ENCODE assay signal across 7 cellular contexts in genomic region chr3:49022751-49023171, GRCh38. TPM values are rescaled to one million over a fixed set of nuclear protein-coding genes. Genes with fewer than 3 reads are reported as not detected.
DNase-seq lines count a peak whose midpoint lies in the region; ATAC-seq, FAIRE-seq and TF ChIP-seq lines count a peak whose summit lies in the region.

No MANE protein-coding gene starts in this region.

- dilution Hi-C loops in endothelial cell of umbilical vein (cut with MboI; ENCODE audit: extremely low pct_ligation_motif_present, low sequenced_read_pairs) = no loop called here

- H3K27ac ChIP-seq in Panc1 (ENCODE audit: low read length) (peak overlapping the region; percentile 86), endothelial cell of umbilical vein (ENCODE audit: insufficient read depth, low read depth, low read length) (peak overlapping the region; percentile 95), parathyroid adenoma (peak overlapping the region; percentile 97)

- intact Hi-C loops in Panc1 (cut with micrococcal nuclease; ENCODE audit: unreplicated experiment) (no loop called here), endothelial cell of umbilical vein (cut with micrococcal nuclease) (loop anchor here (1.0 kb wide), 1 partner anchor 175 kb away; the partner anchor contains the start of gene PRKAR2A)

- no peaks in the 10 kb centered on the region for H4K20me1 ChIP-seq in endothelial cell of umbilical vein (replicated peaks; ENCODE audit: control insufficient read depth, extremely low read depth, insufficient read depth, low read length)

- peak overlapping the region; percentile 96 for H3K4me3 ChIP-seq in H7 (ENCODE audit: insufficient read depth, low read depth, low read length)
- H3K4me3 ChIP-seq in Panc1 (ENCODE audit: low read depth in 2 of 2, low read length in 2 of 2) = peak overlapping the region; percentile 71 to 90
- H3K4me3 ChIP-seq in endothelial cell of umbilical vein (replicated peaks in 1 of 3; ENCODE audit: insufficient read depth in 1 of 3, low read depth in 1 of 3, low read length in 3 of 3) = peak overlapping the region; percentile 39 to 59 (median 57)
- H3K4me3 ChIP-seq in parathyroid adenoma (ENCODE audit: low read depth, low read length) = peak overlapping the region; percentile 92

- H3K9me3 ChIP-seq in Panc1 (ENCODE audit: control insufficient read depth, insufficient read depth, low read depth, low read length) = no peaks in the 10 kb centered on the region
- no peaks in the 10 kb centered on the region for H3K9me3 ChIP-seq in endothelial cell of umbilical vein (replicated peaks; ENCODE audit: control insufficient read depth, insufficient read depth, low read length)
- H3K9me3 ChIP-seq in parathyroid adenoma (ENCODE audit: control insufficient read depth, low read length) = no peaks in the 10 kb centered on the region

- POLR2A ChIA-PET in Panc1 (lab: Charles Lee) (interaction anchor here (0.5 to 1.2 kb wide), 3 partner anchors 16 to 55 kb away, joined by 5 to 9 read pairs (median 6); partner anchors contain the start of gene WDR6), endothelial cell of umbilical vein (lab: Charles Lee) (interaction anchor here (0.6 to 3.8 kb wide), 3 partner anchors 9 to 71 kb away, joined by 5 to 19 read pairs (median 16); partner anchors contain the start of genes QRICH1 and WDR6)

- no peaks in the 10 kb centered on the region for H3K27me3 ChIP-seq in H7 (ENCODE audit: control insufficient read depth, insufficient read depth, low read length)
- H3K27me3 ChIP-seq in Panc1 (ENCODE audit: control insufficient read depth, insufficient read depth, low read length) = no peaks in the 10 kb centered on the region
- no peaks in the 10 kb centered on the region for H3K27me3 ChIP-seq in endothelial cell of umbilical vein (ENCODE audit: control insufficient read depth in 2 of 2, insufficient read depth in 2 of 2, low read length in 2 of 2)
- H3K27me3 ChIP-seq in parathyroid adenoma (ENCODE audit: control insufficient read depth, insufficient read depth, low read length) = no peaks in the 10 kb centered on the region

- H3K79me2 ChIP-seq in endothelial cell of umbilical vein (ENCODE audit: control insufficient read depth, insufficient read depth, low read length) (peaks cover 43% of the 10 kb centered on the region), parathyroid adenoma (peaks cover 2% of the 10 kb centered on the region)

- H2AFZ ChIP-seq in endothelial cell of umbilical vein (ENCODE audit: low read depth, low read length) = no peak overlapping the region
- H2AFZ ChIP-seq in parathyroid adenoma = no peak overlapping the region

- ATAC-seq in Panc1 (no peak), HG03280 (IDR thresholded peaks at IDR 0.05; ENCODE audit: unreplicated experiment) (no peak), GM21390 (IDR thresholded peaks at IDR 0.05; ENCODE audit: unreplicated experiment) (no peak), GM21529 (IDR thresholded peaks at IDR 0.05; ENCODE audit: unreplicated experiment) (no peak)

- DNase-seq in H7 = peak; percentile 62
- no peak for DNase-seq in Panc1 (ENCODE audit: low read depth, low spot score)
- DNase-seq in endothelial cell of umbilical vein (ENCODE audit: low read depth, low spot score) = no peak

- CTCF ChIA-PET in Panc1 (lab: Charles Lee) = no interaction called here
- CTCF ChIA-PET in endothelial cell of umbilical vein (lab: Charles Lee) = interaction anchor here (0.9 to 8.3 kb wide), 8 partner anchors 9 to 426 kb away, joined by 3 to 127 read pairs (median 6); partner anchors contain the start of genes P4HTM, QRICH1, USP19 and WDR6

- no TSS peak for BruUV-seq in Panc1 (replicated peaks; lab: Mats Ljungman, UMichigan)
- no TSS peak for BruUV-seq in endothelial cell of umbilical vein (replicated peaks; lab: Mats Ljungman, UMichigan)

- H3K4me2 ChIP-seq in endothelial cell of umbilical vein (ENCODE audit: insufficient read depth, low read length) (peak overlapping the region; percentile 85), parathyroid adenoma (ENCODE audit: low read length) (peak overlapping the region; percentile 100)

- H3K9ac ChIP-seq in endothelial cell of umbilical vein (replicated peaks; ENCODE audit: extremely low read depth, insufficient read depth, low read length) (peak overlapping the region; percentile 96), parathyroid adenoma (peak overlapping the region; percentile 83)

- H3K4me1 ChIP-seq in Panc1 (ENCODE audit: control insufficient read depth, insufficient read depth, low read length) (peaks cover 25% of the 10 kb centered on the region; the same call in 1 of the 2 replicates), endothelial cell of umbilical vein (ENCODE audit: control insufficient read depth, extremely low read depth, insufficient read depth, low read length) (peaks cover 25% of the 10 kb centered on the region), parathyroid adenoma (peaks cover 8% of the 10 kb centered on the region)

- no peaks in the 10 kb centered on the region for H3K9me1 ChIP-seq in endothelial cell of umbilical vein (replicated peaks; ENCODE audit: control insufficient read depth, extremely low read depth, insufficient read depth, low read length)

- no peak for TF ChIP-seq CTCF in Panc1 (IDR thresholded peaks at IDR 0.05)
- TF ChIP-seq CTCF in endothelial cell of umbilical vein (IDR thresholded peaks at IDR 0.05; ENCODE audit: extremely low read depth in 1 of 2, insufficient read depth in 1 of 2, low read depth in 1 of 2, low read length in 2 of 2) = no peak
- TF ChIP-seq CTCF in parathyroid adenoma (IDR thresholded peaks at IDR 0.05) = no peak

- no peak for TF ChIP-seq POLR2A in endothelial cell of umbilical vein (IDR thresholded peaks at IDR 0.05; ENCODE audit: low read depth, low read length)

- no peak for FAIRE-seq in endothelial cell of umbilical vein (lab: Jason Lieb, UNC)

- in situ Hi-C loops in Panc1 (cut with HindIII; ENCODE audit: low pct_unique_long_range_greater_than_20kb, low sequenced_read_pairs) = no loop called here

- H3K36me3 ChIP-seq in H7 (replicated peaks; ENCODE audit: control insufficient read depth, insufficient read depth, low read length) (peaks cover 39% of the 10 kb centered on the region), Panc1 (ENCODE audit: control insufficient read depth, insufficient read depth, low read length) (peaks cover 9% of the 10 kb centered on the region), endothelial cell of umbilical vein (ENCODE audit: control insufficient read depth in 2 of 2, extremely low read depth in 1 of 2, insufficient read depth in 2 of 2, low read length in 2 of 2) (peaks cover 13 to 27% of the 10 kb centered on the region in 2 experiments), parathyroid adenoma (ENCODE audit: control insufficient read depth, insufficient read depth, low read length) (no peaks in the 10 kb centered on the region)

RNA-seq across cellular contexts. Expression of gene NDUFAF3, which starts 0.8 kb away (rescaled TPM):
- total RNA-seq in H7 (2014; rRNA removed; shearing (Covaris generic)) = 81.2 and 94.8 TPM in 2 replicates
- 101 TPM for total RNA-seq in Panc1 (2021; ENCODE audit: unreplicated experiment)
- 127 TPM for polyA plus RNA-seq in Panc1 (2012; ENCODE audit: insufficient read length)
- 74.5 and 91.1 TPM in 2 replicates for total RNA-seq in endothelial cell of umbilical vein
- polyA plus RNA-seq in endothelial cell of umbilical vein = 91.4 and 140 TPM in 2 replicates
- 67.9 and 83.8 TPM in 2 replicates for polyA plus RNA-seq in endothelial cell of umbilical vein (2011; cell fraction: cytosol; rRNA removed)
- 28.7 and 33.7 TPM in 2 replicates for polyA plus RNA-seq in endothelial cell of umbilical vein (2011; cell fraction: nucleus; rRNA removed)
- 74.2 and 75.4 TPM in 2 replicates for polyA plus RNA-seq in endothelial cell of umbilical vein (2012)
- 54.4 and 55.5 TPM in 2 replicates for polyA minus RNA-seq in endothelial cell of umbilical vein
- 94.3 TPM for polyA minus RNA-seq in endothelial cell of umbilical vein (2011; cell fraction: cytosol; rRNA and poly(A)+ RNA removed)
- polyA minus RNA-seq in endothelial cell of umbilical vein (2011; cell fraction: nucleus; rRNA and poly(A)+ RNA removed) = 26.0 and 38.9 TPM in 2 replicates

RNA-seq across cellular contexts. Expression of gene DALRD3, which starts 4.4 kb away (rescaled TPM):
- 55.5 and 65.9 TPM in 2 replicates for total RNA-seq in H7 (2014; rRNA removed; shearing (Covaris generic))
- total RNA-seq in Panc1 (2021; ENCODE audit: unreplicated experiment) (22.5 TPM), endothelial cell of umbilical vein (20.4 and 22.7 TPM in 2 replicates)
- 39.5 TPM for polyA plus RNA-seq in Panc1 (2012; ENCODE audit: insufficient read length)
- 60.8 and 66.0 TPM in 2 replicates for polyA plus RNA-seq in endothelial cell of umbilical vein
- 27.6 and 33.5 TPM in 2 replicates for polyA plus RNA-seq in endothelial cell of umbilical vein (2011; cell fraction: cytosol; rRNA removed)
- polyA plus RNA-seq in endothelial cell of umbilical vein (2011; cell fraction: nucleus; rRNA removed) = 94.8 and 97.8 TPM in 2 replicates
- polyA plus RNA-seq in endothelial cell of umbilical vein (2012) = 16.1 and 17.5 TPM in 2 replicates
- polyA minus RNA-seq in endothelial cell of umbilical vein = 51.4 and 57.0 TPM in 2 replicates
- 23.5 TPM for polyA minus RNA-seq in endothelial cell of umbilical vein (2011; cell fraction: cytosol; rRNA and poly(A)+ RNA removed)
- polyA minus RNA-seq in endothelial cell of umbilical vein (2011; cell fraction: nucleus; rRNA and poly(A)+ RNA removed) = 14.4 and 17.6 TPM in 2 replicates

RNA-seq across cellular contexts. Expression of gene IMPDH2, which starts 6.4 kb away (rescaled TPM):
- 409 and 490 TPM in 2 replicates for total RNA-seq in H7 (2014; rRNA removed; shearing (Covaris generic))
- total RNA-seq in Panc1 (2021; ENCODE audit: unreplicated experiment) (149 TPM), endothelial cell of umbilical vein (189 and 195 TPM in 2 replicates)
- polyA plus RNA-seq in Panc1 (2012; ENCODE audit: insufficient read length) = 163 TPM
- 134 and 167 TPM in 2 replicates for polyA plus RNA-seq in endothelial cell of umbilical vein
- 202 and 221 TPM in 2 replicates for polyA plus RNA-seq in endothelial cell of umbilical vein (2011; cell fraction: cytosol; rRNA removed)
- 255 and 269 TPM in 2 replicates for polyA plus RNA-seq in endothelial cell of umbilical vein (2011; cell fraction: nucleus; rRNA removed)
- polyA plus RNA-seq in endothelial cell of umbilical vein (2012) = 194 and 239 TPM in 2 replicates
- polyA minus RNA-seq in endothelial cell of umbilical vein = 350 and 383 TPM in 2 replicates
- 325 TPM for polyA minus RNA-seq in endothelial cell of umbilical vein (2011; cell fraction: cytosol; rRNA and poly(A)+ RNA removed)
- polyA minus RNA-seq in endothelial cell of umbilical vein (2011; cell fraction: nucleus; rRNA and poly(A)+ RNA removed) = 82.4 and 114 TPM in 2 replicates

RNA-seq across cellular contexts. Expression of gene WDR6, which starts 15.6 kb away (rescaled TPM):
- 141 and 151 TPM in 2 replicates for total RNA-seq in H7 (2014; rRNA removed; shearing (Covaris generic))
- 142 TPM for total RNA-seq in Panc1 (2021; ENCODE audit: unreplicated experiment)
- 141 TPM for polyA plus RNA-seq in Panc1 (2012; ENCODE audit: insufficient read length)
- 161 and 192 TPM in 2 replicates for total RNA-seq in endothelial cell of umbilical vein
- 319 and 337 TPM in 2 replicates for polyA plus RNA-seq in endothelial cell of umbilical vein
- polyA plus RNA-seq in endothelial cell of umbilical vein (2011; cell fraction: cytosol; rRNA removed) = 116 and 132 TPM in 2 replicates
- 987 and 1,038 TPM in 2 replicates for polyA plus RNA-seq in endothelial cell of umbilical vein (2011; cell fraction: nucleus; rRNA removed)
- polyA plus RNA-seq in endothelial cell of umbilical vein (2012) = 109 and 131 TPM in 2 replicates
- 292 and 353 TPM in 2 replicates for polyA minus RNA-seq in endothelial cell of umbilical vein
- 51.5 TPM for polyA minus RNA-seq in endothelial cell of umbilical vein (2011; cell fraction: cytosol; rRNA and poly(A)+ RNA removed)
- 147 and 154 TPM in 2 replicates for polyA minus RNA-seq in endothelial cell of umbilical vein (2011; cell fraction: nucleus; rRNA and poly(A)+ RNA removed)

RNA-seq across cellular contexts. Expression of gene P4HTM, which starts 32.7 kb away (rescaled TPM):
- 17.6 and 22.4 TPM in 2 replicates for total RNA-seq in H7 (2014; rRNA removed; shearing (Covaris generic))
- total RNA-seq in Panc1 (2021; ENCODE audit: unreplicated experiment) (28.3 TPM), endothelial cell of umbilical vein (23.0 and 26.9 TPM in 2 replicates)
- polyA plus RNA-seq in Panc1 (2012; ENCODE audit: insufficient read length) = 59.1 TPM
- 32.7 and 37.9 TPM in 2 replicates for polyA plus RNA-seq in endothelial cell of umbilical vein
- polyA plus RNA-seq in endothelial cell of umbilical vein (2011; cell fraction: cytosol; rRNA removed) = 17.3 and 24.1 TPM in 2 replicates
- polyA plus RNA-seq in endothelial cell of umbilical vein (2011; cell fraction: nucleus; rRNA removed) = 92.9 and 98.1 TPM in 2 replicates
- polyA plus RNA-seq in endothelial cell of umbilical vein (2012) = 10.7 and 13.5 TPM in 2 replicates
- 24.2 and 26.3 TPM in 2 replicates for polyA minus RNA-seq in endothelial cell of umbilical vein
- 48.4 TPM for polyA minus RNA-seq in endothelial cell of umbilical vein (2011; cell fraction: cytosol; rRNA and poly(A)+ RNA removed)
- polyA minus RNA-seq in endothelial cell of umbilical vein (2011; cell fraction: nucleus; rRNA and poly(A)+ RNA removed) = 28.8 and 28.9 TPM in 2 replicates
